25 cellular contexts compared by ENCODE assay signal in genomic region chr2:136232447-136233172, GRCh38.
"Had no signal": no experiment of that assay in that cellular context is flagged by ENCODE, and none has a peak within 500 bp of the region (broad histone marks: within the 10 kb centered on the region; RNA-seq: fewer than 3 reads in every experiment).

No MANE protein-coding gene starts in this region.

- H3K36me3 Mint-ChIP-seq: activated CD4-positive, alpha-beta memory T cell treated with anti-CD3 and anti-CD28 coated beads for 36 hours; immature natural killer cell had no signal

- H3K9me3 ChIP-seq: breast epithelium, lower lobe of right lung, ovary, prostate gland, stomach, suprapubic skin, tibial nerve had no signal

- H3K27ac ChIP-seq: breast epithelium, foreskin keratinocyte, hepatocyte, lower lobe of right lung, ovary, prostate gland, stomach, suprapubic skin, tibial nerve had no signal

- H3K27ac Mint-ChIP-seq: activated CD4-positive, alpha-beta memory T cell treated with anti-CD3 and anti-CD28 coated beads for 36 hours; activated naive CD4-positive, alpha-beta T cell treated with anti-CD3 and anti-CD28 coated beads for 36 hours; activated naive CD8-positive, alpha-beta T cell treated with anti-CD3 and anti-CD28 coated beads, Interleukin-2, amount 10 ng/mL, durations not matched to agents 7 days and 5 days; activated T-cell treated with anti-CD3 and anti-CD28 coated beads, Interleukin-2, amount 50 U/mL, for 72 hours; WTC11 had no signal

- H3K27me3 ChIP-seq: breast epithelium, foreskin keratinocyte, ovary, stomach, tibial nerve had no signal

- H3K4me2 ChIP-seq: hepatocyte had no signal

- H3K4me1 Mint-ChIP-seq: WTC11 had no signal

- ATAC-seq: activated T-cell treated with anti-CD3 and anti-CD28 coated beads, Interleukin-2, amount 50 U/mL, for 72 hours; foreskin keratinocyte; left lobe of liver; lower lobe of right lung; naive thymus-derived CD8-positive, alpha-beta T cell; WTC11 had no signal

- H3K36me3 ChIP-seq: breast epithelium, lower lobe of right lung, ovary, prostate gland, stomach, suprapubic skin, tibial nerve had no signal

- DNase-seq: activated CD4-positive, alpha-beta memory T cell treated with anti-CD3 and anti-CD28 coated beads for 36 hours; activated CD4-positive, alpha-beta T cell treated with anti-CD3 and anti-CD28 coated beads for 4 hours; activated effector memory CD4-positive, alpha-beta T cell treated with Interleukin-2 at 50 U/mL for 16 hours; activated naive CD4-positive, alpha-beta T cell treated with anti-CD3 and anti-CD28 coated beads for 36 hours; activated naive CD8-positive, alpha-beta T cell treated with anti-CD3 and anti-CD28 coated beads, Interleukin-2, amount 10 ng/mL, durations not matched to agents 7 days and 5 days; activated T-cell treated with anti-CD3 and anti-CD28 coated beads, Interleukin-2, amount 50 U/mL, for 72 hours; amniotic stem cell; effector memory CD4-positive, alpha-beta T cell; foreskin keratinocyte; glutamatergic neuron; immature natural killer cell; lower lobe of right lung; naive thymus-derived CD8-positive, alpha-beta T cell; ovary; stimulated activated CD4-positive, alpha-beta T cell treated with anti-CD3 and anti-CD28 coated beads, Interleukin-1b, Interleukin-23, amount 100 ng/mL, for 48 hours; stomach; T-helper 9 cell had no signal

- H3K4me3 ChIP-seq: breast epithelium, hepatocyte, lower lobe of right lung, ovary, prostate gland, stomach, suprapubic skin, tibial nerve had no signal

- H3K4me3 Mint-ChIP-seq: activated CD4-positive, alpha-beta memory T cell treated with anti-CD3 and anti-CD28 coated beads for 36 hours; activated naive CD4-positive, alpha-beta T cell treated with anti-CD3 and anti-CD28 coated beads for 36 hours; activated naive CD8-positive, alpha-beta T cell treated with anti-CD3 and anti-CD28 coated beads, Interleukin-2, amount 10 ng/mL, durations not matched to agents 7 days and 5 days; activated T-cell treated with anti-CD3 and anti-CD28 coated beads, Interleukin-2, amount 50 U/mL, for 72 hours; central memory CD8-positive, alpha-beta T cell; immature natural killer cell; WTC11 had no signal

- H3K4me1 ChIP-seq: foreskin keratinocyte, lower lobe of right lung, prostate gland, suprapubic skin had no signal

- H3K9me3 Mint-ChIP-seq: activated naive CD4-positive, alpha-beta T cell treated with anti-CD3 and anti-CD28 coated beads for 36 hours; central memory CD8-positive, alpha-beta T cell had no signal

- H3K27me3 Mint-ChIP-seq: activated CD4-positive, alpha-beta memory T cell treated with anti-CD3 and anti-CD28 coated beads for 36 hours; central memory CD8-positive, alpha-beta T cell; naive thymus-derived CD8-positive, alpha-beta T cell had no signal
